ENCODE assay signal across 1 cellular context in the genomic region with DNA sequence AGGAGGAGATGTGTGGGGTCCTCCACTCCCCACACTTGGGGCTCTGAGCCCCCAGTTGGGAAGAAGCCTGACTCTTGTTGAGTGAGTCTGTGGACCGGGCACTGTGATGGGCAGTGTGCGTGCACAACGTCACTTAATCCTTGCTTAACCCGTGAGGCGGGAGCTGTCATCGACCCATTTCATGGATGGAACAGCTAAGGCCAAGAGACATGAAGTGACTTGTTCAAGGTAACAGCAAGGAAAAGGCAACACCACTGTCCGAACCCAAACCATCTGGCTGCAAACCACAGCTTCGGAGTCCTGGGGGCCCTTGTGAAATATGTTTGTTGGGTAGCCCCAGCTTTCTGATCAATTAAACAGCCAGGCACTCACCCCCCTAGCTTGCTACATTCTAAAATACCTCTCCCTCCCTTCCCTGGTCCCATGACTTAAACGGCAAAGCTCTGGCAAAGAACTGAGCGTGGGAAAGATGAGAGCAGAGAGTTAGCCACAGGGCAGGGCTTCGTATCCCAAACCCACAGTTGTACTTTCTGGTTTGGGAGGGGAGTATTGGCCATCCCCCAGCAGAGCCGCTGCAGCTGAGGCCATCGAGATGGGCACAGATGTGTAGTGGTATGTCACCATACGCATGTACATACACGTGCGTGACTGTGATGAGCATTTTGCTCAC.
TF ChIP-seq lines count a peak whose summit lies in the region.

No MANE protein-coding gene starts in this region.

TF ChIP-seq in H1, 55 proteins besides CTCF, POLR2A, EP300 and RAD21:
- TF ChIP-seq EZH2 (IDR thresholded peaks at IDR 0.05; ENCODE audit: low read depth, low read length, severe bottlenecking) (no peak), RFX5 (IDR thresholded peaks at IDR 0.05; ENCODE audit: borderline replicate concordance, low read depth, low read length) (no peak), TAF7 (optimal IDR thresholded peaks at IDR 0.05; ENCODE audit: borderline replicate concordance, low read depth, low read length) (no peak), JUND (IDR thresholded peaks at IDR 0.05; ENCODE audit: low read length) (no peak), POLR2AphosphoS5 (IDR thresholded peaks at IDR 0.05; ENCODE audit: low read depth, low read length) (peak; percentile 43; the same call in 1 of the 2 replicates)
- TF ChIP-seq, protein P1, sequence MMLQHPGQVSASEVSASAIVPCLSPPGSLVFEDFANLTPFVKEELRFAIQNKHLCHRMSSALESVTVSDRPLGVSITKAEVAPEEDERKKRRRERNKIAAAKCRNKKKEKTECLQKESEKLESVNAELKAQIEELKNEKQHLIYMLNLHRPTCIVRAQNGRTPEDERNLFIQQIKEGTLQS (IDR thresholded peaks at IDR 0.05; ENCODE audit: insufficient read depth, low read depth, low read length): no peak
